29 cellular contexts compared by ENCODE assay signal in the genomic region with DNA sequence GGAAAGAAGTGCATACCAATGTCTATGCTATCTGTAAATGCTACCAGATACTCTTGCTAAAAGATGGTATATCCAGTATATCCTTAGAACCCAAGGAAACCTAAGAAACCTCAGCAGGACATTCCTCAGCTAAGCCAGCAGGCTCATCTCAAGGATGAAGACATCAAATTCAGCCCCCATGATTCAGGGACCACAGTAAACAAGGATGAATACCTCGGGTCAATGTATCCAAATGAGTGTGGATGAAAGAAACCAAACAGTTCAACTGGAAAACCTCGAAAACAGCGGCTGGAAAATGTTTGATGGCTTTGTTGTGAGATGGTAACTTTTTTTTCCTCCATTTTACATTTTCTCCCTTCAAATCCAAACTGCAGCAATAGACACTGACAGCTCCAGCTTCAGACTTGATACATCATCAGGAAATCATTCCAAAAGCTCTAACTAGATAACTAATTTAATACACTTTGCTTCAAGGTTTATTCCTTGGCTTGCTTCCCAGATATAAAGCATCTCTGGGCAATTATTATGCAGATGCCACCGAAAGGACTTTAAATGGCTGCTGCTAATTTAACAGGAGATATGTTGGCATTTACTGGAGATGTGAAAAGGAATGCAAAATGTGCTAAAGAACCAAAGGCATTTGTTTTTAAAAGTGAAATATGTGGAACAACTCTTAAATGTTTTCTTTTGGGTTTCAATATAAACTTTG.
DNase-seq lines count a peak whose midpoint lies in the region; ATAC-seq and TF ChIP-seq lines count a peak whose summit lies in the region.
"Had no signal": no experiment of that assay in that cellular context is flagged by ENCODE, and none has a peak within 500 bp of the region (broad histone marks: within the 10 kb centered on the region; RNA-seq: fewer than 3 reads in every experiment).

No MANE protein-coding gene starts in this region.

- CTCF ChIA-PET in SK-N-SH (lab: Yijun Ruan, JAX): interaction anchor here (0.6 to 5.7 kb wide), 8 partner anchors 10 to 1197 kb away, joined by 3 to 36 read pairs (median 3); partner anchors contain the start of gene PTPN14

- peaks cover 42 to 50% of the 10 kb centered on the region in 2 experiments for H3K36me3 ChIP-seq in SK-N-SH (replicated peaks in 1 of 2; ENCODE audit: control insufficient read depth in 1 of 2, insufficient read depth in 2 of 2, low read length in 1 of 2)
- H3K36me3 ChIP-seq: WERI-Rb-1 had no signal

- H3K4me1 ChIP-seq in SK-N-SH (ENCODE audit: control insufficient read depth in 1 of 2, insufficient read depth in 2 of 2, low read depth in 1 of 2, low read length in 1 of 2): peaks cover 3 to 23% of the 10 kb centered on the region in 2 experiments; a peak in 2 of 4 replicates
- H3K4me1 ChIP-seq: left lung had no signal

- no peaks in the 10 kb centered on the region for H3K27me3 Mint-ChIP-seq in osteocyte (ENCODE audit: unreplicated experiment)

- TF ChIP-seq RAD21 in SK-N-SH (IDR thresholded peaks at IDR 0.05; ENCODE audit: low read length): peak; percentile 7; the same call in 1 of the 2 replicates

- no peak for TF ChIP-seq CTCF in SK-N-SH (IDR thresholded peaks at IDR 0.05)
- no peak for TF ChIP-seq CTCF in fibroblast of mammary gland (conservative IDR thresholded peaks at IDR 0.05; ENCODE audit: control insufficient read depth, insufficient read depth, low read depth, low read length)
- TF ChIP-seq CTCF in osteocyte (IDR thresholded peaks at IDR 0.05): no peak

- POLR2A ChIA-PET in SK-N-SH (lab: Yijun Ruan, JAX): no interaction called here

- DNase-seq in NCI-H1105 treated with DMSO at 0.1 percent for 48 hours (lab: John Stamatoyannopoulos, UW) (peak; percentile 37), NCI-H1105 (lab: John Stamatoyannopoulos, UW) (no peak), SK-N-SH (peak; percentile 50), fibroblast of mammary gland (ENCODE audit: low read depth) (peak; percentile 10), osteocyte (ENCODE audit: extremely low spot score, unreplicated experiment) (no peak), NCI-H1417 (lab: John Stamatoyannopoulos, UW) (no peak), germinal center (ENCODE audit: low spot score) (no peak)
- DNase-seq: activated CD4-positive, alpha-beta T cell treated with anti-CD3 and anti-CD28 coated beads, Interleukin-2, amount 10 ng/mL, durations not matched to agents 7 days and 5 days; activated gamma-delta T cell; activated T-cell treated with anti-CD3 and anti-CD28 coated beads, Interleukin-2, amount 50 U/mL, for 24 hours; CD4-positive, CD25-positive, alpha-beta regulatory T cell; DMS 273 treated with DMSO at 0.1 percent for 48 hours; heart right ventricle; HFFc6; left lung; naive B cell; NCI-H1092 treated with DMSO at 0.1 percent for 48 hours; NCI-H2081; NCI-H2227 treated with DMSO at 0.1 percent for 48 hours; NCI-H82; nucleus accumbens; small intestine; stimulated activated CD4-positive, alpha-beta T cell treated with anti-CD3 and anti-CD28 coated beads, Interleukin-1b, Interleukin-23, amount 100 ng/mL, for 48 hours; stimulated activated CD8-positive, alpha-beta memory T cell treated with anti-CD3 and anti-CD28 coated beads, Interleukin-4, amount 100 ng/mL, for 48 hours; T-helper 9 cell; tibial artery; WERI-Rb-1 had no signal

- H3K4me2 ChIP-seq in SK-N-SH: no peak overlapping the region; the same call in 1 of the 2 replicates

- peak overlapping the region; percentile 49 to 77; a peak in 2 of 4 replicates for H3K27ac ChIP-seq in SK-N-SH (ENCODE audit: low read depth in 2 of 2, low read length in 1 of 2)
- H3K27ac ChIP-seq: 22Rv1, heart right ventricle, left lung, tibial artery, WERI-Rb-1 had no signal

- peaks cover 41% of the 10 kb centered on the region for H3K4me1 Mint-ChIP-seq in osteocyte (ENCODE audit: unreplicated experiment)
- H3K4me1 Mint-ChIP-seq: activated CD4-positive, alpha-beta T cell treated with anti-CD3 and anti-CD28 coated beads, Interleukin-2, amount 10 ng/mL, durations not matched to agents 7 days and 5 days; CD4-positive, CD25-positive, alpha-beta regulatory T cell; naive B cell had no signal

- H3K9me3 Mint-ChIP-seq in osteocyte (ENCODE audit: unreplicated experiment): no peaks in the 10 kb centered on the region
- H3K9me3 Mint-ChIP-seq: activated CD4-positive, alpha-beta T cell treated with anti-CD3 and anti-CD28 coated beads, Interleukin-2, amount 10 ng/mL, durations not matched to agents 7 days and 5 days; activated T-cell treated with anti-CD3 and anti-CD28 coated beads, Interleukin-2, amount 50 U/mL, for 24 hours; CD4-positive, CD25-positive, alpha-beta regulatory T cell; HFFc6 had no signal

- no peak overlapping the region for H3K4me3 Mint-ChIP-seq in osteocyte (ENCODE audit: unreplicated experiment)
- H3K4me3 Mint-ChIP-seq: activated CD4-positive, alpha-beta T cell treated with anti-CD3 and anti-CD28 coated beads, Interleukin-2, amount 10 ng/mL, durations not matched to agents 7 days and 5 days; activated T-cell treated with anti-CD3 and anti-CD28 coated beads, Interleukin-2, amount 50 U/mL, for 24 hours; CD4-positive, CD25-positive, alpha-beta regulatory T cell; HFFc6; naive B cell had no signal

- no peak; a peak in 3 of 4 replicates for TF ChIP-seq EP300 in SK-N-SH (IDR thresholded peaks at IDR 0.05; ENCODE audit: borderline replicate concordance in 1 of 2, low read depth in 1 of 2, low read length in 1 of 2)

- no peaks in the 10 kb centered on the region for H4K20me1 ChIP-seq in SK-N-SH (ENCODE audit: insufficient read depth)

- H3K4me3 ChIP-seq in SK-N-SH (ENCODE audit: low read depth in 2 of 2, low read length in 1 of 2) (no peak overlapping the region), fibroblast of mammary gland (ENCODE audit: control insufficient read depth, low read depth, low read length) (no peak overlapping the region)
- H3K4me3 ChIP-seq: heart right ventricle, left lung, tibial artery had no signal

- 19% methylated on average over 4 of the region's 4 CpGs for WGBS in SK-N-SH (ENCODE audit: low lambda C conversion rate)

- peak overlapping the region; percentile 77 for H3K27ac Mint-ChIP-seq in osteocyte (ENCODE audit: unreplicated experiment)
- H3K27ac Mint-ChIP-seq: activated CD4-positive, alpha-beta T cell treated with anti-CD3 and anti-CD28 coated beads, Interleukin-2, amount 10 ng/mL, durations not matched to agents 7 days and 5 days; activated T-cell treated with anti-CD3 and anti-CD28 coated beads, Interleukin-2, amount 50 U/mL, for 24 hours; CD4-positive, CD25-positive, alpha-beta regulatory T cell; HFFc6; naive B cell had no signal

- H2AFZ ChIP-seq in SK-N-SH (ENCODE audit: low read depth): no peak overlapping the region

- H3K27me3 ChIP-seq in SK-N-SH (ENCODE audit: insufficient read depth): no peaks in the 10 kb centered on the region
- H3K27me3 ChIP-seq: heart right ventricle, left lung, tibial artery had no signal

- H3K9me3 ChIP-seq in SK-N-SH: no peaks in the 10 kb centered on the region
- H3K9me3 ChIP-seq: heart right ventricle, left lung, tibial artery had no signal

- peaks cover 19% of the 10 kb centered on the region for H3F3A ChIP-seq in SK-N-SH (replicated peaks; ENCODE audit: insufficient read depth)

- ATAC-seq in HG03280 (IDR thresholded peaks at IDR 0.05; ENCODE audit: unreplicated experiment): no peak
- ATAC-seq: heart right ventricle, left lung had no signal

- no peak overlapping the region for H3K9ac ChIP-seq in SK-N-SH

- H3K79me2 ChIP-seq in SK-N-SH (ENCODE audit: insufficient read depth): peaks cover 11% of the 10 kb centered on the region; the same call in 1 of the 2 replicates

- no peaks in the 10 kb centered on the region for H3K9me2 ChIP-seq in SK-N-SH

- H3K36me3 Mint-ChIP-seq in osteocyte (ENCODE audit: unreplicated experiment): peaks cover 44% of the 10 kb centered on the region
- H3K36me3 Mint-ChIP-seq: naive B cell had no signal

TF ChIP-seq in SK-N-SH, 30 proteins besides CTCF, POLR2A, EP300 and RAD21 (continues in another document):
- TF ChIP-seq MEF2A (IDR thresholded peaks at IDR 0.05; ENCODE audit: borderline replicate concordance, low read depth) (no peak), EZH2phosphoT487 (IDR thresholded peaks at IDR 0.05; ENCODE audit: borderline replicate concordance, low read depth) (no peak), FOXM1 (IDR thresholded peaks at IDR 0.05; ENCODE audit: low read depth) (no peak), ELF1 (IDR thresholded peaks at IDR 0.05) (no peak), FOXJ3 (CRISPR knock-in tag; IDR thresholded peaks at IDR 0.05) (no peak), CHD2 (IDR thresholded peaks at IDR 0.05; ENCODE audit: low read length, partially characterized antibody) (peak; percentile 70), GATA2 (CRISPR knock-in tag; IDR thresholded peaks at IDR 0.05) (peak; percentile 53), SIN3A (IDR thresholded peaks at IDR 0.05; ENCODE audit: borderline replicate concordance, low read depth, low read length) (no peak), FOSL2 (IDR thresholded peaks at IDR 0.05; ENCODE audit: borderline replicate concordance, low read depth) (no peak), TCF12 (IDR thresholded peaks at IDR 0.05) (peak; percentile 37; the same call in 1 of the 2 replicates), JUND (IDR thresholded peaks at IDR 0.05) (0 out of 2 replicates have a peak, but pooled peaks have one; percentile 8), RCOR1 (IDR thresholded peaks at IDR 0.05; ENCODE audit: low read length) (peak; percentile 96; the same call in 1 of the 2 replicates), NFIC (IDR thresholded peaks at IDR 0.05; ENCODE audit: borderline replicate concordance) (peak; percentile 44; the same call in 1 of the 2 replicates), USF1 (IDR thresholded peaks at IDR 0.05; ENCODE audit: borderline replicate concordance, low read depth) (no peak)
- TF ChIP-seq, protein P1, sequence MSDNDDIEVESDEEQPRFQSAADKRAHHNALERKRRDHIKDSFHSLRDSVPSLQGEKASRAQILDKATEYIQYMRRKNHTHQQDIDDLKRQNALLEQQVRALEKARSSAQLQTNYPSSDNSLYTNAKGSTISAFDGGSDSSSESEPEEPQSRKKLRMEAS (IDR thresholded peaks at IDR 0.05; ENCODE audit: low read depth): no peak

Comparison
In these comparisons a context has a peak if more than half of its experiments do, and no peak if none do; other contexts are left out.
1. DNase-seq: peak in NCI-H1105 treated with DMSO at 0.1 percent for 48 hours (single experiment), SK-N-SH (single experiment) and fibroblast of mammary gland (single experiment); none in NCI-H1105 (single experiment), osteocyte (single experiment), NCI-H1417 (0 of 3) and germinal center (single experiment).